ENCODE assay signal across 10 cellular contexts in the genomic region with DNA sequence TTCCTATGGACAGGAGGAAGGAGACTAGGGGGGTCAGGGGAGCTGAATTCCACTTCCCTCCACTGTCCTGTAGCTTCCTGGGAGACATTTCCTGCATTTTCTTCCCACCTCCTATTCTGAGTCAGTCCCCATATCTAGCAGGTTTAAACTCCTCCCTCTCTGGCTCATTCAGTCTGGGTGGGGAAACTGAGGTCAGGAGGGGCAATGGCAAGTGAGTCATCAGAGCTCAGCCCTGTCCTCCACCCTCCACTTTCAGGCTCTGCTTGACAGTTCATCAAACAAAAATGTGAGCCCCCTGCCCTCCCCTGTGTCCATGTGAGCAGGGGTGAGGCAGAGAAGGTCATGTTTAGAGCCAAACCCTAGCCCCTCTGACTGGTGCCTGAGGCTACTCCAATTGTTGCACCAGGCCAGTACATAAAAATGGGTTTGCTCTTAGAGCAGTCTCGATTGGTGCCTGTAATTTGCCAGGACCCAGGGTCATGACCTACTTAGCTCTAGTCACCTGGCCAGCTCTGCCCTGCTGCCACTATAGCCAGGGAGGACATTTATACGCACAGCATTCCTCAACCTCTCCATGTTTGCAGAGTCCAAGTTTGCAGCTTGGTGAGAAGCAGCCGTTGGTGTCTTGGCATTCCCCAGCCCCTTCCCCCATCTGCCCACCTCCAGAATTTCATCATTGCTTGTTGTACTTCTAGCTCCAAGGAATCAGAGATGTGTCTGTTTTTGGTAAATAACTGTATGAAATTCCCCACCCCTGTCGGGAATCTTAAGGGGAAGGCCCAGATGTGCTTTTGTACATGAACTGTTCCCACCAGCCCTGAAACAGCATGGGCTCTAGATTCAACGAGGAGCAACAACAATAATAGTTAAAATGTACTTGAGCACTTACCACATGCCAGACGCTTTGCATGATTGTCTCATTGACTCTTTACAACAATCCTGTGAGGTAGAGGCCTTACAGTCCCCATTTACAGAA. TPM values are rescaled to one million over a fixed set of nuclear protein-coding genes. Genes with fewer than 3 reads are reported as not detected.
A peak's percentile ranks its signal among the peaks of the same experiment; 100 is the strongest.
DNase-seq lines count a peak whose midpoint lies in the region; ATAC-seq and TF ChIP-seq lines count a peak whose summit lies in the region.
"Had no signal": no experiment of that assay in that cellular context is flagged by ENCODE, and none has a peak within 500 bp of the region (broad histone marks: within the 10 kb centered on the region; RNA-seq: fewer than 3 reads in every experiment).

No MANE protein-coding gene starts in this region.

- WGBS in lung, 2 donors: 72 to 83% methylated on average over 6 of the region's 6 CpGs

- ATAC-seq in lung (ENCODE audit: insufficient read depth, low FRiP score) (peak; percentile 68), GM18498 (IDR thresholded peaks at IDR 0.05; ENCODE audit: unreplicated experiment) (no peak)

- DNase-seq in AG09309 (ENCODE audit: low read depth) (peak; percentile 38), amniotic epithelial cell (ENCODE audit: low read depth) (peak; percentile 78), lung (ENCODE audit: low spot score) (no peak), NCI-H1436 treated with DMSO at 0.1 percent for 48 hours (lab: John Stamatoyannopoulos, UW) (no peak), NCI-H69 (lab: John Stamatoyannopoulos, UW) (no peak)
- DNase-seq: activated CD8-positive, alpha-beta memory T cell treated with anti-CD3 and anti-CD28 coated beads, Interleukin-2, amount 50 U/mL, for 48 hours; DMS53; NCI-H2029 treated with DMSO at 0.1 percent for 48 hours had no signal

- peak overlapping the region in 1 of 2 donors; percentile 39 for H3K27ac ChIP-seq in lung (ENCODE audit: low read depth in 1 of 2, low read length in 1 of 2)

- H3K27me3 ChIP-seq in lung (ENCODE audit: control insufficient read depth, insufficient read depth): no peaks in the 10 kb centered on the region

- no peak for TF ChIP-seq CTCF in AG09309 (IDR thresholded peaks at IDR 0.05; ENCODE audit: control insufficient read depth, insufficient read depth, low read depth, low read length, missing control alignments)
- no peak for TF ChIP-seq CTCF in lung (IDR thresholded peaks at IDR 0.05; ENCODE audit: control extremely low read depth, extremely low read depth)

- no peaks in the 10 kb centered on the region for H3K9me3 ChIP-seq in lung (ENCODE audit: control insufficient read depth in 2 of 2, insufficient read depth in 1 of 2, low read length in 1 of 2)
- H3K9me3 ChIP-seq: HAP-1 had no signal

- peaks cover 13 to 29% of the 10 kb centered on the region in 2 donors for H3K36me3 ChIP-seq in lung (ENCODE audit: control insufficient read depth in 2 of 2, insufficient read depth in 2 of 2, low read length in 2 of 2)

- H3K4me3 ChIP-seq in AG09309 (ENCODE audit: control insufficient read depth, low read depth, low read length): no peak overlapping the region
- no peak overlapping the region for H3K4me3 ChIP-seq in lung
- H3K4me3 ChIP-seq: HAP-1 had no signal

- peaks cover 0 to 6% of the 10 kb centered on the region in 2 donors for H3K4me1 ChIP-seq in lung (ENCODE audit: control insufficient read depth in 2 of 2, insufficient read depth in 2 of 2, low read length in 2 of 2)
- H3K4me1 ChIP-seq: HAP-1 had no signal

RNA-seq across cellular contexts. Expression of gene SAMD4B, which starts 20.7 kb away (rescaled TPM):
- total RNA-seq in lung: 10 to 100 TPM; 77.6 to 91.1 TPM
- polyA plus RNA-seq in lung: 100 to 1,000 TPM in 1 of 2 donors, 10 to 100 TPM in 1; 82.5 to 103 TPM

RNA-seq across cellular contexts. Expression of gene GMFG, which starts 27.1 kb away (rescaled TPM):
- 100 to 1,000 TPM in 1 of 2 donors, 10 to 100 TPM in 1; 38.4 to 110 TPM for total RNA-seq in lung
- 100 to 1,000 TPM; 192 to 317 TPM for polyA plus RNA-seq in lung

RNA-seq across cellular contexts. Expression of gene PAF1, which starts 27.9 kb away (rescaled TPM):
- total RNA-seq in lung: 10 to 100 TPM; 24.8 to 32.9 TPM
- polyA plus RNA-seq in lung: 10 to 100 TPM; 35.1 to 41.8 TPM

RNA-seq across cellular contexts. Expression of gene MED29, which starts 28.2 kb away (rescaled TPM):
- 10 to 100 TPM; 16.5 to 36.3 TPM for total RNA-seq in lung
- polyA plus RNA-seq in lung: 10 to 100 TPM; 29.4 to 36.8 TPM

RNA-seq across cellular contexts. Expression of gene LRFN1, which starts 42.3 kb away (rescaled TPM):
- 1 to 10 TPM; 1.6 to 2.2 TPM for total RNA-seq in lung
- 1 to 10 TPM; 1.2 to 3.6 TPM for polyA plus RNA-seq in lung

Comparison
In these comparisons a context has a peak if more than half of its experiments do, and no peak if none do; other contexts are left out.
1. DNase-seq: peak in AG09309 (single experiment) and amniotic epithelial cell (single experiment); none in lung (single experiment), NCI-H1436 treated with DMSO at 0.1 percent for 48 hours (single experiment) and NCI-H69 (single experiment).